In the genomic region with DNA sequence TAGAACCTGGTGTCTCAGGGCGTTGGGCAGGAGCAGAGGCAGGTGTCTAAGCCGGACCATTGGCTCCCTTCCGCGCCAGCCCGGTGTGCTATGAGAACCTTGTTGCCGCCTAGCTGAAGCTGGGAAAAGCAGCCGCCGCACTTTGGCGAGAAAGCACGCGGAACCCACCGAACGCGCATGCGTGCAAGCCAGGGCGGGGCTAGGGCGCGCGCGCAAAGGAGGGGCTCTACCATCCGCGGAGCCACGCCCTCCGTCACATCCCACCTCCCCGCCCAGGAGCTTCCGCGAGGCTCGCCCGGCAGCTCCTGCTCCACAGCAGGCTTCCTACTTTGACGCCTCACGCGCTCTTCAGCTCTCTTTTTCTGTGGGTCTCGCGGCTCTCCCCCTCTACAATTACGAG, we compare ENCODE assay signal across 10 cellular contexts. TPM values are rescaled to one million over a fixed set of nuclear protein-coding genes. Genes with fewer than 3 reads are reported as not detected.
A peak's percentile ranks its signal among the peaks of the same experiment; 100 is the strongest.
DNase-seq lines count a peak whose midpoint lies in the region; ATAC-seq, FAIRE-seq and TF ChIP-seq lines count a peak whose summit lies in the region.
"Had no signal": no experiment of that assay in that cellular context is flagged by ENCODE, and none has a peak within 500 bp of the region (broad histone marks: within the 10 kb centered on the region; RNA-seq: fewer than 3 reads in every experiment).

No MANE protein-coding gene starts in this region.

- H3K4me3 ChIP-seq in right atrium auricular region (peak overlapping the region in 1 of 2 donors; percentile 4), bronchial epithelial cell (ENCODE audit: low read depth, low read length) (no peak overlapping the region), lower lobe of right lung (no peak overlapping the region), upper lobe of right lung (no peak overlapping the region)

- no peak for DNase-seq in Right ventricle myocardium inferior (ENCODE audit: missing footprints)
- no peak for DNase-seq in right atrium auricular region (ENCODE audit: low spot score)
- peak; percentile 12 for DNase-seq in bronchial epithelial cell (ENCODE audit: low read depth)
- DNase-seq in lower lobe of right lung: peak; percentile 48
- no peak for DNase-seq in upper lobe of right lung
- no peak for DNase-seq in HT-29 (ENCODE audit: low spot score)
- no peak for DNase-seq in NCI-H2081 treated with DMSO at 0.1 percent for 48 hours (lab: John Stamatoyannopoulos, UW)

- H3K9me3 ChIP-seq in right atrium auricular region (peaks cover 0 to 10% of the 10 kb centered on the region in 2 donors), lower lobe of right lung (no peaks in the 10 kb centered on the region), upper lobe of right lung (no peaks in the 10 kb centered on the region)

- H3K27ac ChIP-seq in right atrium auricular region (no peak overlapping the region), lower lobe of right lung (no peak overlapping the region), upper lobe of right lung (no peak overlapping the region)

- peak; percentile 63 for ATAC-seq in Right ventricle myocardium inferior
- ATAC-seq in lower lobe of right lung: peak; percentile 58 to 62
- peak; percentile 74 for ATAC-seq in upper lobe of right lung
- no peak for ATAC-seq in HG03565 (IDR thresholded peaks at IDR 0.05; ENCODE audit: unreplicated experiment)

- H3K27me3 ChIP-seq in right atrium auricular region: no peaks in the 10 kb centered on the region
- H3K27me3 ChIP-seq in bronchial epithelial cell (ENCODE audit: control insufficient read depth, insufficient read depth, low read length): no peaks in the 10 kb centered on the region
- peaks cover 13% of the 10 kb centered on the region for H3K27me3 ChIP-seq in lower lobe of right lung (ENCODE audit: low read depth)
- H3K27me3 ChIP-seq in upper lobe of right lung: peaks cover 6% of the 10 kb centered on the region

- H3K36me3 ChIP-seq in right atrium auricular region (no peaks in the 10 kb centered on the region), bronchial epithelial cell (ENCODE audit: control insufficient read depth, insufficient read depth, low read length) (no peaks in the 10 kb centered on the region), lower lobe of right lung (no peaks in the 10 kb centered on the region), upper lobe of right lung (no peaks in the 10 kb centered on the region)

- TF ChIP-seq CTCF in right atrium auricular region (IDR thresholded peaks at IDR 0.05): no peak
- TF ChIP-seq CTCF in bronchial epithelial cell (IDR thresholded peaks at IDR 0.05; ENCODE audit: insufficient read depth, low read length, severe bottlenecking): no peak
- TF ChIP-seq CTCF in lower lobe of right lung (IDR thresholded peaks at IDR 0.05): no peak
- TF ChIP-seq CTCF in upper lobe of right lung (IDR thresholded peaks at IDR 0.05): no peak

- no peak for FAIRE-seq in bronchial epithelial cell (lab: Jason Lieb, UNC)

- peaks cover 0 to 4% of the 10 kb centered on the region in 2 donors for H3K4me1 ChIP-seq in right atrium auricular region
- H3K4me1 ChIP-seq in lower lobe of right lung: no peaks in the 10 kb centered on the region
- no peaks in the 10 kb centered on the region for H3K4me1 ChIP-seq in upper lobe of right lung

- intact Hi-C loops in Right ventricle myocardium inferior (cut with DNase I): no loop called here
- intact Hi-C loops in lower lobe of right lung (cut with DNase I): no loop called here
- intact Hi-C loops in upper lobe of right lung (cut with DNase I): no loop called here

RNA-seq across cellular contexts. Expression of a gene that starts 51.3 kb away (rescaled TPM):
- total RNA-seq in Right ventricle myocardium inferior: not detected
- total RNA-seq in right atrium auricular region: not detected
- total RNA-seq in bronchial epithelial cell: not detected in 2 replicates
- not detected for total RNA-seq in lower lobe of right lung
- not detected for total RNA-seq in upper lobe of right lung
- total RNA-seq in HT-29 (2014; rRNA removed; shearing (Covaris generic)): not detected in 2 replicates
- total RNA-seq: T-helper 1 cell treated with Interleukin-12 subunit alpha and Interleukin-12 subunit beta and Interleukin-4 antibody, amounts not matched to agents 30 ng/mL and 1 ng/mL, for 36 hours; temporal lobe had no signal

RNA-seq across cellular contexts. Expression of a gene that starts 51.9 kb away (rescaled TPM):
- total RNA-seq in Right ventricle myocardium inferior (9.3 TPM), right atrium auricular region (10 to 100 TPM; 10.7 to 19.6 TPM), bronchial epithelial cell (3.4 and 5.2 TPM in 2 replicates), lower lobe of right lung (63.2 TPM), upper lobe of right lung (66.3 TPM)
- total RNA-seq in HT-29 (2014; rRNA removed; shearing (Covaris generic)): 86.4 and 98.5 TPM in 2 replicates

Comparison
In these comparisons a context has a peak if more than half of its experiments do, and no peak if none do; other contexts are left out.
1. DNase-seq: peak in bronchial epithelial cell (single experiment) and lower lobe of right lung (single experiment); none in Right ventricle myocardium inferior (single experiment), right atrium auricular region (single experiment), upper lobe of right lung (single experiment), HT-29 (single experiment) and NCI-H2081 treated with DMSO at 0.1 percent for 48 hours (single experiment).